18 cellular contexts compared by ENCODE assay signal in the genomic region with DNA sequence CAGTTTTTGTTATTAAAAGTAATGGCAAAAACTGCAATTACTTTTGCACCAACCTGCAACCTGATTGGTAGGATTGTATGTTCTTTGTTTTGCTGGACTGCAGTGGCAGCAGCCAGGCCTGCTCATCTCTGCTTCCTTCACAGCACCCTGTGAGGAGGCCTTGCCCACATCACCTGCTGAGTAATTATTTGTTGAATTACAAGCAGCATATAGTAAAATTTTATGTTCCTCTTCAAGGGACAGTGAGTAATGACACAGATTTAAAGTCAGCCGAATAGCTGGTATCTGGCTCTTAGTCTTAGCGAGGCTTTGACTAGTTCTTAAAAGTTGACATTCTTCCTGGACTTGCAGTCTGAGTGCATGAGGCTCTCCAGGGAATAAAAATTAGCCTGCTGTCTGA.
DNase-seq lines count a peak whose midpoint lies in the region.
"Had no signal": no experiment of that assay in that cellular context is flagged by ENCODE, and none has a peak within 500 bp of the region (broad histone marks: within the 10 kb centered on the region; RNA-seq: fewer than 3 reads in every experiment).

No MANE protein-coding gene starts in this region.

- DNase-seq in NCI-H748 (lab: John Stamatoyannopoulos, UW; ENCODE audit: unreplicated experiment) (peak; percentile 26), NCI-H748 treated with DMSO at 0.1 percent for 48 hours (lab: John Stamatoyannopoulos, UW) (no peak), NCI-H69 (lab: John Stamatoyannopoulos, UW) (peak; percentile 1), iPS-NIHi11 (ENCODE audit: low spot score) (peak; percentile 1), NCI-H1436 treated with DMSO at 0.1 percent for 48 hours (lab: John Stamatoyannopoulos, UW) (no peak), SKM-1 treated with dmso at 0.1 percent for 144 hours (lab: John Stamatoyannopoulos, UW; ENCODE audit: unreplicated experiment) (no peak), AG08396 (ENCODE audit: low spot score) (no peak)
- DNase-seq: CD4-positive, CD25-positive, alpha-beta regulatory T cell; DMS153; GM23248; HCEC 1CT; NCI-H1048; NCI-H1436; NCI-H2029; NCI-H2227 treated with DMSO at 0.1 percent for 48 hours; NCI-H526 treated with DMSO at 0.1 percent for 48 hours; PC-9; T-cell had no signal

Comparison
In these comparisons a context has a peak if more than half of its experiments do, and no peak if none do; other contexts are left out.
1. DNase-seq: peak in NCI-H748 (single experiment), NCI-H69 (single experiment) and iPS-NIHi11 (single experiment); none in NCI-H748 treated with DMSO at 0.1 percent for 48 hours (single experiment), NCI-H1436 treated with DMSO at 0.1 percent for 48 hours (single experiment), SKM-1 treated with dmso at 0.1 percent for 144 hours (single experiment) and AG08396 (single experiment).